ENCODE assay signal across 1 cellular context in genomic region chr7:99694201-99694911, GRCh38.
TF ChIP-seq lines count a peak whose summit lies in the region.

No MANE protein-coding gene starts in this region.

TF ChIP-seq in A549, 52 proteins besides CTCF, POLR2A, EP300 and RAD21 (continued from another document):
- TF ChIP-seq REST (IDR thresholded peaks at IDR 0.05) (no peak), ZC3H11A (IDR thresholded peaks at IDR 0.05) (no peak), FOXS1 (CRISPR knock-in tag; IDR thresholded peaks at IDR 0.05) (no peak), KDM1A (IDR thresholded peaks at IDR 0.05; ENCODE audit: low read depth) (no peak)
- TF ChIP-seq, protein P1, sequence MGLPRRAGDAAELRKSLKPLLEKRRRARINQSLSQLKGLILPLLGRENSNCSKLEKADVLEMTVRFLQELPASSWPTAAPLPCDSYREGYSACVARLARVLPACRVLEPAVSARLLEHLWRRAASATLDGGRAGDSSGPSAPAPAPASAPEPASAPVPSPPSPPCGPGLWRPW (IDR thresholded peaks at IDR 0.05), result no peak
